In genomic region chr6:56154076-56154475, GRCh38 we compare ENCODE assay signal across 11 cellular contexts.
"Had no signal": no experiment of that assay in that cellular context is flagged by ENCODE, and none has a peak within 500 bp of the region (broad histone marks: within the 10 kb centered on the region; RNA-seq: fewer than 3 reads in every experiment).

No MANE protein-coding gene starts in this region.

- FAIRE-seq: H1, H54 had no signal

- DNase-seq: GM23248, GOT3, H7, H9, HCEC 1CT, HFFc6 had no signal

- H3K36me3 ChIP-seq: HAP-1 had no signal

- H3K4me2 ChIP-seq: GM23338 had no signal

- H3K9ac ChIP-seq: GM23248 had no signal

- H3K27ac ChIP-seq: GM23248 had no signal

- H3K9me3 ChIP-seq: HAP-1 had no signal

- ATAC-seq: GM23338, HCT116 had no signal

- H3K4me3 ChIP-seq: GM23248, GM23338, HAP-1 had no signal

- H3K4me1 ChIP-seq: HAP-1 had no signal

- H2AFZ ChIP-seq: GM23248, GM23338 had no signal
